ENCODE assay signal across 26 cellular contexts in genomic region chr2:163686289-163686688, GRCh38. TPM values are rescaled to one million over a fixed set of nuclear protein-coding genes. Genes with fewer than 3 reads are reported as not detected.
"Had no signal": no experiment of that assay in that cellular context is flagged by ENCODE, and none has a peak within 500 bp of the region (broad histone marks: within the 10 kb centered on the region; RNA-seq: fewer than 3 reads in every experiment).

No MANE protein-coding gene starts in this region.

- ATAC-seq: natural killer cell treated with Interleukin-12 subunit alpha and Interleukin-12 subunit beta and Interleukin-15 and Interleukin-18, amount 100 ng/mL, for 72 hours; psoas muscle; right cardiac atrium; right lobe of liver; stimulated activated effector memory CD8-positive, alpha-beta T cell treated with anti-CD3 and anti-CD28 coated beads, Interleukin-12 subunit alpha, Interleukin-12 subunit beta, amount 100 ng/mL, for 72 hours; stimulated activated naive B cell treated with anti-CD40 and anti-IgM and Interleukin-4, amounts not matched to agents 10 μg/mL and 1 μg/mL and 100 μg/mL, for 72 hours had no signal

- H3K27me3 ChIP-seq: neutrophil, ovary, right lobe of liver, sigmoid colon, stomach, thyroid gland, tibial nerve, upper lobe of left lung, vagina had no signal

- H3K9me3 ChIP-seq: neutrophil, ovary, psoas muscle, right lobe of liver, sigmoid colon, stomach, thoracic aorta, thyroid gland, tibial nerve, upper lobe of left lung, vagina had no signal

- H2AFZ ChIP-seq: parathyroid adenoma had no signal

- H3K27ac ChIP-seq: neutrophil, ovary, parathyroid adenoma, psoas muscle, right lobe of liver, sigmoid colon, stomach, thoracic aorta, thyroid gland, upper lobe of left lung, vagina had no signal

- H3K36me3 ChIP-seq: neutrophil, ovary, right lobe of liver, sigmoid colon, stomach, thoracic aorta, thyroid gland, tibial nerve, upper lobe of left lung, vagina had no signal

- H3K9ac ChIP-seq: parathyroid adenoma had no signal

- DNase-seq: nephron progenitor cell; nucleus accumbens; ovary; posterior cingulate gyrus; psoas muscle; right cardiac atrium; right lobe of liver; sigmoid colon; small intestine; stimulated activated CD4-positive, alpha-beta T cell treated with anti-CD3 and anti-CD28 coated beads, Interleukin-15, amount 100 ng/mL, for 24 hours; stimulated activated CD4-positive, alpha-beta T cell treated with anti-CD3 and anti-CD28 coated beads, Interleukin-2, amount 100 ng/mL, for 24 hours; stimulated activated CD4-positive, alpha-beta T cell treated with anti-CD3 and anti-CD28 coated beads, Interleukin-2, amount 100 ng/mL, for 48 hours; stimulated activated CD4-positive, alpha-beta T cell treated with anti-CD3 and anti-CD28 coated beads, Interleukin-4, amount 100 ng/mL, for 24 hours; stimulated activated naive B cell treated with anti-CD40 and anti-IgM and Interleukin-4, amounts not matched to agents 10 μg/mL and 1 μg/mL and 100 μg/mL, for 72 hours; stimulated activated naive CD4-positive, alpha-beta T cell treated with Interleukin-2 at 50 U/mL for 16 hours; stomach; thyroid gland; trophoblast cell; upper lobe of left lung had no signal

- H3K79me2 ChIP-seq: parathyroid adenoma had no signal

- H3K4me3 ChIP-seq: ovary, psoas muscle, right lobe of liver, sigmoid colon, stomach, thoracic aorta, thyroid gland, tibial nerve, upper lobe of left lung, vagina had no signal

- H3K4me1 ChIP-seq: right lobe of liver, thyroid gland, upper lobe of left lung had no signal

RNA-seq across cellular contexts. Expression of gene FIGN, which starts 49.5 kb away (rescaled TPM):
- total RNA-seq: natural killer cell treated with Interleukin-12 subunit alpha and Interleukin-12 subunit beta and Interleukin-15 and Interleukin-18, amount 100 ng/mL, for 72 hours had no signal
